ENCODE assay signal across 2 cellular contexts in genomic region chr18:24053211-24053610, GRCh38.
TF ChIP-seq lines count a peak whose summit lies in the region.

No MANE protein-coding gene starts in this region.

TF ChIP-seq in A549, 52 proteins besides CTCF, POLR2A, EP300 and RAD21 (continued from another document):
- TF ChIP-seq HMGXB4 (CRISPR knock-in tag; IDR thresholded peaks at IDR 0.05; ENCODE audit: borderline replicate concordance) = no peak
- no peak for TF ChIP-seq FOSB (CRISPR knock-in tag; IDR thresholded peaks at IDR 0.05)
- no peak for TF ChIP-seq HOXB13 (CRISPR knock-in tag; IDR thresholded peaks at IDR 0.05; ENCODE audit: low read depth)
- no peak for TF ChIP-seq JUNB (IDR thresholded peaks at IDR 0.05)
- no peak for TF ChIP-seq ZC3H11A (IDR thresholded peaks at IDR 0.05)
- TF ChIP-seq HES2 (IDR thresholded peaks at IDR 0.05) = no peak
- no peak for TF ChIP-seq REST (IDR thresholded peaks at IDR 0.05)
- TF ChIP-seq CBX2 (IDR thresholded peaks at IDR 0.05; ENCODE audit: borderline replicate concordance, low read depth) = no peak
- TF ChIP-seq SREBF2 (IDR thresholded peaks at IDR 0.05) = no peak
- TF ChIP-seq CHD4 (IDR thresholded peaks at IDR 0.05; ENCODE audit: borderline replicate concordance) = no peak
- no peak for TF ChIP-seq ZSCAN20 (CRISPR knock-in tag; IDR thresholded peaks at IDR 0.05)

TF ChIP-seq in liver, 16 proteins besides CTCF, POLR2A, EP300 and RAD21 (continued from another document):
- TF ChIP-seq, protein P1, sequence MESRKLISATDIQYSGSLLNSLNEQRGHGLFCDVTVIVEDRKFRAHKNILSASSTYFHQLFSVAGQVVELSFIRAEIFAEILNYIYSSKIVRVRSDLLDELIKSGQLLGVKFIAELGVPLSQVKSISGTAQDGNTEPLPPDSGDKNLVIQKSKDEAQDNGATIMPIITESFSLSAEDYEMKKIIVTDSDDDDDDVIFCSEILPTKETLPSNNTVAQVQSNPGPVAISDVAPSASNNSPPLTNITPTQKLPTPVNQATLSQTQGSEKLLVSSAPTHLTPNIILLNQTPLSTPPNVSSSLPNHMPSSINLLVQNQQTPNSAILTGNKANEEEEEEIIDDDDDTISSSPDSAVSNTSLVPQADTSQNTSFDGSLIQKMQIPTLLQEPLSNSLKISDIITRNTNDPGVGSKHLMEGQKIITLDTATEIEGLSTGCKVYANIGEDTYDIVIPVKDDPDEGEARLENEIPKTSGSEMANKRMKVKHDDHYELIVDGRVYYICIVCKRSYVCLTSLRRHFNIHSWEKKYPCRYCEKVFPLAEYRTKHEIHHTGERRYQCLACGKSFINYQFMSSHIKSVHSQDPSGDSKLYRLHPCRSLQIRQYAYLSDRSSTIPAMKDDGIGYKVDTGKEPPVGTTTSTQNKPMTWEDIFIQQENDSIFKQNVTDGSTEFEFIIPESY (IDR thresholded peaks at IDR 0.05) = no peak
- TF ChIP-seq SP1 (IDR thresholded peaks at IDR 0.05) (no peak), HNF4A (conservative IDR thresholded peaks at IDR 0.05) (no peak), REST (IDR thresholded peaks at IDR 0.05) (no peak), FOXA1 (IDR thresholded peaks at IDR 0.05) (no peak), JUND (IDR thresholded peaks at IDR 0.05) (no peak), HNF4G (IDR thresholded peaks at IDR 0.05) (no peak), NR2F2 (IDR thresholded peaks at IDR 0.05) (no peak), YY1 (IDR thresholded peaks at IDR 0.05) (no peak), FOXA2 (IDR thresholded peaks at IDR 0.05) (no peak), EGR1 (IDR thresholded peaks at IDR 0.05; ENCODE audit: low read depth in 2 of 2) (no peak)
- TF ChIP-seq, protein P2, sequence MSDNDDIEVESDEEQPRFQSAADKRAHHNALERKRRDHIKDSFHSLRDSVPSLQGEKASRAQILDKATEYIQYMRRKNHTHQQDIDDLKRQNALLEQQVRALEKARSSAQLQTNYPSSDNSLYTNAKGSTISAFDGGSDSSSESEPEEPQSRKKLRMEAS (IDR thresholded peaks at IDR 0.05) = no peak
